In the genomic region with DNA sequence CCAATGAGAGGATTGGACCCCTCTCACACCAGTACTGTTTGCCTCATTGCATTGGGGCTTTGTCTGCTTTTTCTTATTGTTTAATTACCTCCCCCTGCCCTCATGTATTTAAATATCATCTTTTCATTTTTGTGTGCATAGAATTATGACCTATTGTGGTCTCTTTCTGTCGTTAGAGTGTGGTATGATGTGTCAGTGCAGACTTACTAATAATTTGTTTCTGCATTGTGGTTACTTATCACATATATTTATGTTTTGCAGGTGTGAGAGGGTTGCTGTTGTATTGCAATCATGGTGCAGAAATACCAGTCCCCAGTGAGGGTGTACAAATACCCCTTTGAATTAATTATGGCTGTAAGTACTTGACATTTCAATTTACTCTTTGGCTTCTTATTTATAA, we compare ENCODE assay signal across 13 cellular contexts. TPM values are rescaled to one million over a fixed set of nuclear protein-coding genes. Genes with fewer than 3 reads are reported as not detected.
A peak's percentile ranks its signal among the peaks of the same experiment; 100 is the strongest.
DNase-seq lines count a peak whose midpoint lies in the region; ATAC-seq and TF ChIP-seq lines count a peak whose summit lies in the region.
"Had no signal": no experiment of that assay in that cellular context is flagged by ENCODE, and none has a peak within 500 bp of the region (broad histone marks: within the 10 kb centered on the region; RNA-seq: fewer than 3 reads in every experiment).

No MANE protein-coding gene starts in this region.

- H3K27ac Mint-ChIP-seq in MCF 10A (ENCODE audit: low read depth, unreplicated experiment) (no peak overlapping the region), memory B cell (no peak overlapping the region)
- no peak overlapping the region for H3K27ac Mint-ChIP-seq in CD8-positive, alpha-beta T cell

- H3K9me3 ChIP-seq in breast epithelium (no peaks in the 10 kb centered on the region), adipocyte (ENCODE audit: control insufficient read depth, low read length) (no peaks in the 10 kb centered on the region), upper lobe of left lung (no peaks in the 10 kb centered on the region)
- H3K9me3 ChIP-seq in CD8-positive, alpha-beta T cell (ENCODE audit: low read length): no peaks in the 10 kb centered on the region

- H3K36me3 ChIP-seq in breast epithelium (no peaks in the 10 kb centered on the region), adipocyte (ENCODE audit: control insufficient read depth, insufficient read depth, low read length, severe bottlenecking) (peaks cover 29% of the 10 kb centered on the region), upper lobe of left lung (peaks cover 1 to 50% (median 8%) of the 10 kb centered on the region in 4 donors)
- peaks cover 5% of the 10 kb centered on the region for H3K36me3 ChIP-seq in CD8-positive, alpha-beta T cell (ENCODE audit: insufficient read depth, low read length)

- 41 to 44% methylated on average over 1 of the region's 1 CpG for WGBS in upper lobe of left lung, 2 donors
- 41 to 50% methylated on average over 1 of the region's 1 CpG for WGBS in lower leg skin, 2 donors

- no peak for TF ChIP-seq CTCF in breast epithelium (IDR thresholded peaks at IDR 0.05)
- TF ChIP-seq CTCF in MCF 10A (IDR thresholded peaks at IDR 0.05; ENCODE audit: unreplicated experiment): no peak
- no peak for TF ChIP-seq CTCF in upper lobe of left lung (IDR thresholded peaks at IDR 0.05)
- no peak for TF ChIP-seq CTCF in lower leg skin (IDR thresholded peaks at IDR 0.05)
- TF ChIP-seq CTCF in CD8-positive, alpha-beta T cell (IDR thresholded peaks at IDR 0.05): no peak

- peak overlapping the region; percentile 3 for H3K9ac ChIP-seq in adipocyte (ENCODE audit: low read length)

- TF ChIP-seq POLR2A in breast epithelium (IDR thresholded peaks at IDR 0.05) (no peak), upper lobe of left lung (IDR thresholded peaks at IDR 0.05) (no peak), lower leg skin (IDR thresholded peaks at IDR 0.05) (no peak)

- no peak for ATAC-seq in memory B cell (ENCODE audit: low read depth)
- no peak for ATAC-seq in upper lobe of left lung (ENCODE audit: low FRiP score in 2 of 2)
- ATAC-seq in CD8-positive, alpha-beta T cell: no peak
- ATAC-seq: naive thymus-derived CD8-positive, alpha-beta T cell had no signal

- H3K27ac ChIP-seq in breast epithelium (peak overlapping the region; percentile 43 to 75), upper lobe of left lung (peak overlapping the region; percentile 96 to 99 (median 98))
- H3K27ac ChIP-seq in CD8-positive, alpha-beta T cell (ENCODE audit: low read depth, low read length): no peak overlapping the region

- peaks cover 0 to 4% of the 10 kb centered on the region in 2 donors for H3K4me1 ChIP-seq in breast epithelium
- peaks cover 37% of the 10 kb centered on the region for H3K4me1 ChIP-seq in adipocyte (ENCODE audit: control insufficient read depth, insufficient read depth, low read length)
- peaks cover 37 to 62% (median 54%) of the 10 kb centered on the region in 4 donors for H3K4me1 ChIP-seq in upper lobe of left lung
- H3K4me1 ChIP-seq in CD8-positive, alpha-beta T cell (ENCODE audit: insufficient read depth, low read length): peaks cover 27% of the 10 kb centered on the region

- TF ChIP-seq EP300 in upper lobe of left lung (IDR thresholded peaks at IDR 0.05): no peak

- peaks cover 14% of the 10 kb centered on the region for H3K36me3 Mint-ChIP-seq in MCF 10A (ENCODE audit: insufficient read depth, unreplicated experiment)
- H3K36me3 Mint-ChIP-seq in memory B cell: peaks cover 16% of the 10 kb centered on the region
- H3K36me3 Mint-ChIP-seq in CD8-positive, alpha-beta T cell: peaks cover 57% of the 10 kb centered on the region

- H3K4me3 ChIP-seq in breast epithelium (peak overlapping the region; percentile 83 to 91 (median 91)), adipocyte (ENCODE audit: low read length) (no peak overlapping the region), upper lobe of left lung (peak overlapping the region; percentile 1 to 98 (median 80)), lower leg skin (ENCODE audit: low read depth, poor library complexity, severe bottlenecking) (no peak overlapping the region)
- H3K4me3 ChIP-seq in CD8-positive, alpha-beta T cell (ENCODE audit: low read depth, low read length): no peak overlapping the region

- POLR2A ChIA-PET in MCF 10A (lab: Yijun Ruan, JAX): interaction anchor here (0.6 to 6.6 kb wide), 4 partner anchors 13 to 52 kb away, joined by 3 to 77 read pairs (median 27); no protein-coding TSS in a partner anchor
- POLR2A ChIA-PET in CD8-positive, alpha-beta T cell (lab: Charles Lee): no interaction called here

- DNase-seq in breast epithelium (ENCODE audit: low spot score in 2 of 2) (no peak), MCF 10A (ENCODE audit: unreplicated experiment) (no peak), adipocyte (ENCODE audit: low read depth) (no peak), memory B cell (ENCODE audit: low spot score in 2 of 2) (no peak), upper lobe of left lung (no peak), lower leg skin (ENCODE audit: low spot score in 2 of 2) (no peak), RPMI8226 (no peak)
- DNase-seq in CD8-positive, alpha-beta T cell: no peak
- DNase-seq: glutamatergic neuron; naive thymus-derived CD8-positive, alpha-beta T cell; NCI-H345; stimulated activated CD4-positive, alpha-beta T cell treated with anti-CD3 and anti-CD28 coated beads, Interleukin-2, amount 100 ng/mL, for 48 hours had no signal

- BruUV-seq in MCF 10A (replicated peaks; lab: Mats Ljungman, UMichigan): no TSS peak

- CTCF ChIA-PET in MCF 10A (lab: Yijun Ruan, JAX): interaction anchor here (0.6 to 1.0 kb wide), 3 partner anchors 55 to 92 kb away, joined by 3 read pairs; no protein-coding TSS in a partner anchor
- CTCF ChIA-PET in CD8-positive, alpha-beta T cell (lab: Charles Lee): no interaction called here

- H3K27me3 ChIP-seq in breast epithelium: no peaks in the 10 kb centered on the region
- H3K27me3 ChIP-seq in adipocyte (replicated peaks; ENCODE audit: control insufficient read depth, insufficient read depth, low read length): no peaks in the 10 kb centered on the region
- H3K27me3 ChIP-seq in upper lobe of left lung: peaks cover 0 to 2% (median 0%) of the 10 kb centered on the region in 4 donors
- H3K27me3 ChIP-seq in CD8-positive, alpha-beta T cell (ENCODE audit: insufficient read depth, low read length): no peaks in the 10 kb centered on the region

- H3K4me3 Mint-ChIP-seq in MCF 10A (ENCODE audit: unreplicated experiment) (no peak overlapping the region), memory B cell (peak overlapping the region; percentile 30)
- H3K4me3 Mint-ChIP-seq in CD8-positive, alpha-beta T cell: no peak overlapping the region

- no peaks in the 10 kb centered on the region for H3K9me3 Mint-ChIP-seq in MCF 10A (ENCODE audit: unreplicated experiment)
- peaks cover 2% of the 10 kb centered on the region for H3K9me3 Mint-ChIP-seq in memory B cell
- H3K9me3 Mint-ChIP-seq in CD8-positive, alpha-beta T cell: peaks cover 2% of the 10 kb centered on the region
- H3K9me3 Mint-ChIP-seq: central memory CD8-positive, alpha-beta T cell had no signal

- no peaks in the 10 kb centered on the region for H3K27me3 Mint-ChIP-seq in MCF 10A (ENCODE audit: insufficient read depth, unreplicated experiment)
- H3K27me3 Mint-ChIP-seq in memory B cell: no peaks in the 10 kb centered on the region
- H3K27me3 Mint-ChIP-seq in CD8-positive, alpha-beta T cell (ENCODE audit: low read depth): no peaks in the 10 kb centered on the region
- H3K27me3 Mint-ChIP-seq: central memory CD8-positive, alpha-beta T cell; naive thymus-derived CD8-positive, alpha-beta T cell had no signal

- intact Hi-C loops in breast epithelium (cut with DNase I; ENCODE audit: low total_unique reads): no loop called here
- intact Hi-C loops in MCF 10A (cut with micrococcal nuclease): no loop called here
- intact Hi-C loops in lower leg skin (cut with DNase I; ENCODE audit: low total_unique reads): no loop called here
- intact Hi-C loops in CD8-positive, alpha-beta T cell (cut with DNase I, micrococcal nuclease): no loop called here

- H3K4me1 Mint-ChIP-seq in MCF 10A (ENCODE audit: insufficient read depth, unreplicated experiment) (peaks cover 13% of the 10 kb centered on the region), memory B cell (peaks cover 45% of the 10 kb centered on the region)
- peaks cover 50% of the 10 kb centered on the region for H3K4me1 Mint-ChIP-seq in CD8-positive, alpha-beta T cell (ENCODE audit: low read depth)

RNA-seq across cellular contexts. Expression of a gene that starts 2.5 kb away (rescaled TPM):
- total RNA-seq in breast epithelium (100 to 1,000 TPM in 1 of 3 donors, 10 to 100 TPM in 2; 52.2 to 106 (median 59.6) TPM), MCF 10A (2022) (25.8 and 31.4 TPM in 2 replicates), upper lobe of left lung (100 to 1,000 TPM; 100 to 291 (median 145) TPM), lower leg skin (10 to 100 TPM; 19.1 to 59.5 (median 46.3) TPM)
- total RNA-seq in CD8-positive, alpha-beta T cell: 100 to 1,000 TPM; 114 to 118 TPM

Comparison
In these comparisons a context has a peak if more than half of its experiments do, and no peak if none do; other contexts are left out.
1. H3K4me3 ChIP-seq: peak in breast epithelium (3 of 3) and upper lobe of left lung (4 of 4); none in adipocyte (single experiment), lower leg skin (single experiment) and CD8-positive, alpha-beta T cell (single experiment).